Comparison of ENCODE assay signal across 8 cellular contexts in genomic region chr19:3760871-3761361, GRCh38. TPM values are rescaled to one million over a fixed set of nuclear protein-coding genes. Genes with fewer than 3 reads are reported as not detected.
DNase-seq lines count a peak whose midpoint lies in the region; ATAC-seq and TF ChIP-seq lines count a peak whose summit lies in the region.

No MANE protein-coding gene starts in this region.

- peak overlapping the region; percentile 52 to 69 for H3K4me3 ChIP-seq in DND-41 (ENCODE audit: low read depth in 1 of 2, low read length in 2 of 2)
- peak overlapping the region; percentile 76 for H3K4me3 ChIP-seq in PC-9
- peak overlapping the region; percentile 86 for H3K4me3 ChIP-seq in effector memory CD4-positive, alpha-beta T cell (ENCODE audit: insufficient read depth, low read depth, low read length, poor library complexity, severe bottlenecking)
- peak overlapping the region; percentile 67 for H3K4me3 ChIP-seq in neuron (ENCODE audit: low read length)

- peaks cover 40% of the 10 kb centered on the region for H3K4me1 ChIP-seq in DND-41 (ENCODE audit: insufficient read depth, low read length)
- no peaks in the 10 kb centered on the region for H3K4me1 ChIP-seq in PC-9 (replicated peaks; ENCODE audit: insufficient read depth)
- H3K4me1 ChIP-seq in effector memory CD4-positive, alpha-beta T cell (ENCODE audit: control insufficient read depth, insufficient read depth, low read length, poor library complexity, severe bottlenecking), result peaks cover 33% of the 10 kb centered on the region
- H3K4me1 ChIP-seq in neuron (ENCODE audit: insufficient read depth, low read length), result peaks cover 3% of the 10 kb centered on the region

- H3K27ac ChIP-seq in DND-41 (ENCODE audit: low read length), result peak overlapping the region; percentile 70
- no peak overlapping the region for H3K27ac ChIP-seq in PC-9
- peak overlapping the region; percentile 99 for H3K27ac ChIP-seq in effector memory CD4-positive, alpha-beta T cell (ENCODE audit: insufficient read depth, low read length, poor library complexity, severe bottlenecking)

- peaks cover 34% of the 10 kb centered on the region for H3K79me2 ChIP-seq in DND-41 (ENCODE audit: insufficient read depth, low read length)
- peaks cover 12% of the 10 kb centered on the region; the same call in 1 of the 2 replicates for H3K79me2 ChIP-seq in PC-9 (ENCODE audit: low read depth)

- no peaks in the 10 kb centered on the region for H3K27me3 ChIP-seq in DND-41 (ENCODE audit: insufficient read depth, low read length, poor library complexity)
- no peaks in the 10 kb centered on the region for H3K27me3 ChIP-seq in PC-9 (ENCODE audit: insufficient read depth, low read depth)
- no peaks in the 10 kb centered on the region for H3K27me3 ChIP-seq in effector memory CD4-positive, alpha-beta T cell (replicated peaks; ENCODE audit: control insufficient read depth, insufficient read depth, low read length, poor library complexity, severe bottlenecking)
- no peaks in the 10 kb centered on the region for H3K27me3 ChIP-seq in neuron (ENCODE audit: insufficient read depth, low read length)

- TF ChIP-seq CTCF in DND-41 (IDR thresholded peaks at IDR 0.05; ENCODE audit: borderline replicate concordance, extremely low read depth, low read length, poor library complexity, severe bottlenecking) (no peak), PC-9 (conservative IDR thresholded peaks at IDR 0.05) (no peak)

- ATAC-seq in DND-41 (ENCODE audit: insufficient read depth, low read depth), result no peak
- ATAC-seq in GM18867 (IDR thresholded peaks at IDR 0.05; ENCODE audit: unreplicated experiment), result no peak

- 0 out of 2 replicates have a peak, but pooled peaks cover 3% of the 10 kb centered on the region for H3F3A ChIP-seq in PC-9 (ENCODE audit: insufficient read depth, low read depth)

- POLR2A ChIA-PET in PC-9 (lab: Charles Lee; ENCODE audit: unreplicated experiment), result interaction anchor here (0.6 kb wide), 1 partner anchor 57 kb away, joined by 4 read pairs; no protein-coding TSS in a partner anchor

- H2AFZ ChIP-seq in DND-41 (ENCODE audit: low read depth, low read length) (peak overlapping the region; percentile 75), PC-9 (peak overlapping the region; percentile 90), neuron (ENCODE audit: low read depth, low read length) (peak overlapping the region; percentile 81)

- H3K9me3 ChIP-seq in DND-41 (ENCODE audit: insufficient read depth, low read length, severe bottlenecking) (no peaks in the 10 kb centered on the region), PC-9 (ENCODE audit: insufficient read depth, low read depth) (no peaks in the 10 kb centered on the region), neuron (ENCODE audit: low read length) (no peaks in the 10 kb centered on the region)
- no peaks in the 10 kb centered on the region for H3K9me3 ChIP-seq in effector memory CD4-positive, alpha-beta T cell (ENCODE audit: control insufficient read depth, low read length)

- peaks cover 28% of the 10 kb centered on the region for H3K36me3 ChIP-seq in DND-41 (ENCODE audit: insufficient read depth, low read length)
- H3K36me3 ChIP-seq in PC-9 (ENCODE audit: low read depth), result no peaks in the 10 kb centered on the region
- peaks cover 14% of the 10 kb centered on the region for H3K36me3 ChIP-seq in effector memory CD4-positive, alpha-beta T cell (ENCODE audit: control insufficient read depth, insufficient read depth, low read length)
- H3K36me3 ChIP-seq in neuron (ENCODE audit: insufficient read depth, low read length), result peaks cover 12% of the 10 kb centered on the region

- peak overlapping the region; percentile 85 for H3K4me2 ChIP-seq in DND-41 (ENCODE audit: insufficient read depth, low read length)
- peak overlapping the region; percentile 79 for H3K4me2 ChIP-seq in PC-9

- 0 out of 2 replicates have a peak, but pooled peaks cover 5% of the 10 kb centered on the region for H4K20me1 ChIP-seq in DND-41 (ENCODE audit: insufficient read depth, low read length)
- no peaks in the 10 kb centered on the region for H4K20me1 ChIP-seq in PC-9 (ENCODE audit: insufficient read depth)

- H3K9me2 ChIP-seq in PC-9 (ENCODE audit: insufficient read depth), result no peaks in the 10 kb centered on the region

- BruUV-seq in PC-9 (replicated peaks; lab: Mats Ljungman, UMichigan), result TSS peak; percentile 27

- CTCF ChIA-PET in PC-9 (lab: Charles Lee), result no interaction called here

- peak overlapping the region; percentile 72 for H3K9ac ChIP-seq in DND-41 (ENCODE audit: low read depth, low read length)

- DNase-seq in DND-41, result peak; percentile 12
- DNase-seq in PC-9, result no peak
- DNase-seq in effector memory CD4-positive, alpha-beta T cell, result peak in 1 of 3 donors; percentile 7
- DNase-seq in NCI-H187 (lab: John Stamatoyannopoulos, UW), result no peak
- no peak for DNase-seq in glomerular visceral epithelial cell (ENCODE audit: extremely low spot score)
- DNase-seq in stimulated activated CD8-positive, alpha-beta memory T cell treated with anti-CD3 and anti-CD28 coated beads, Interleukin-4, amount 100 ng/mL, for 48 hours, result no peak

- intact Hi-C loops in PC-9 (cut with micrococcal nuclease; ENCODE audit: unreplicated experiment), result no loop called here

RNA-seq across cellular contexts. Expression of gene APBA3, which starts 0.6 kb away (rescaled TPM):
- 16.0 and 22.1 TPM in 2 replicates for total RNA-seq in PC-9 (2021)

RNA-seq across cellular contexts. Expression of gene MRPL54, which starts 1.6 kb away (rescaled TPM):
- 31.6 and 42.0 TPM in 2 replicates for total RNA-seq in PC-9 (2021)

RNA-seq across cellular contexts. Expression of gene RAX2, which starts 11.1 kb away (rescaled TPM):
- not detected in 2 replicates for total RNA-seq in PC-9 (2021)

RNA-seq across cellular contexts. Expression of gene MATK, which starts 25.3 kb away (rescaled TPM):
- not detected in 2 replicates for total RNA-seq in PC-9 (2021)

RNA-seq across cellular contexts. Expression of gene TJP3, which starts 52.7 kb away (rescaled TPM):
- total RNA-seq in PC-9 (2021), result 56.8 and 71.5 TPM in 2 replicates
